In the genomic region with DNA sequence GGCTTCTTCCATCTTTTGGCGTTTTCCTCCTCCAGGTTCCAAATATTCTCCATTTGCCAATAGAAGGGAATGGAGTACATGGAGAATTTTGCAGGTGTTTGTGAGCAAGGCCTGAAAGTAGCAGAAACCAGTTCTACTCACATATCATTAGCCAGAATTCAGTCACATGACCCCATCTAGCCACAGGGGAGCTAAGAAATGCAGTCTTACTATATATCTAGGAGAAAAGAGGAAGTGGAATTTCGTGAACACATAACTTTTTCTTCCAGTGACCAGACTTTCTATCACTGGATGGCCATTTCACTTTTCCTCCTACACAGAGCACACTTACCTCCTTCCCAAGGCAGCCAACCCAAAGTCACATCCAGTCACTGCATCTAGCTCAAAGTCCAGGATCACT, we compare ENCODE assay signal across 20 cellular contexts. TPM values are rescaled to one million over a fixed set of nuclear protein-coding genes. Genes with fewer than 3 reads are reported as not detected.
DNase-seq lines count a peak whose midpoint lies in the region; ATAC-seq, FAIRE-seq and TF ChIP-seq lines count a peak whose summit lies in the region.
"Had no signal": no experiment of that assay in that cellular context is flagged by ENCODE, and none has a peak within 500 bp of the region (broad histone marks: within the 10 kb centered on the region; RNA-seq: fewer than 3 reads in every experiment).

No MANE protein-coding gene starts in this region.

- CTCF ChIA-PET in CD8-positive, alpha-beta T cell (lab: Charles Lee), result no interaction called here

- H3K27me3 ChIP-seq in CD8-positive, alpha-beta T cell (ENCODE audit: insufficient read depth, low read length), result no peaks in the 10 kb centered on the region
- H3K27me3 ChIP-seq: BLaER1 treated with 17β-estradiol and CSF1 and Interleukin-3, amounts not matched to agents 10 nM and 100 nM; hepatocyte; uterus had no signal

- H3K9me3 ChIP-seq in CD8-positive, alpha-beta T cell (ENCODE audit: low read length), result no peaks in the 10 kb centered on the region
- H3K9me3 ChIP-seq: uterus had no signal

- H3K36me3 ChIP-seq in CD8-positive, alpha-beta T cell (ENCODE audit: insufficient read depth, low read length), result no peaks in the 10 kb centered on the region
- H3K36me3 ChIP-seq: uterus had no signal

- POLR2A ChIA-PET in CD8-positive, alpha-beta T cell (lab: Charles Lee), result no interaction called here

- intact Hi-C loops in CD8-positive, alpha-beta T cell (cut with DNase I, micrococcal nuclease), result loop anchor here in 1 of 2 experiments (1.0 kb wide), 1 partner anchor 29 kb away; no protein-coding TSS in a partner anchor

- H3K27ac ChIP-seq in CD8-positive, alpha-beta T cell (ENCODE audit: low read depth, low read length), result no peak overlapping the region
- H3K27ac ChIP-seq: BLaER1 treated with 17β-estradiol and CSF1 and Interleukin-3, amounts not matched to agents 10 nM and 100 nM; hepatocyte; uterus had no signal

- TF ChIP-seq CTCF in CD8-positive, alpha-beta T cell (IDR thresholded peaks at IDR 0.05), result no peak

- no peak overlapping the region for H3K4me3 ChIP-seq in CD8-positive, alpha-beta T cell (ENCODE audit: low read depth, low read length)
- H3K4me3 ChIP-seq: BLaER1 treated with 17β-estradiol and CSF1 and Interleukin-3, amounts not matched to agents 10 nM and 100 nM; hepatocyte; uterus had no signal

- no peak overlapping the region for H3K27ac Mint-ChIP-seq in CD8-positive, alpha-beta T cell
- H3K27ac Mint-ChIP-seq in activated naive CD4-positive, alpha-beta T cell treated with anti-CD3 and anti-CD28 coated beads, Interleukin-2, amount 50 U/mL, for 72 hours, result no peak overlapping the region
- H3K27ac Mint-ChIP-seq: activated CD8-positive, alpha-beta memory T cell treated with anti-CD3 and anti-CD28 coated beads, Interleukin-2, amount 10 ng/mL, durations not matched to agents 7 days and 5 days had no signal

- no peaks in the 10 kb centered on the region for H3K4me1 ChIP-seq in CD8-positive, alpha-beta T cell (ENCODE audit: insufficient read depth, low read length)
- H3K4me1 ChIP-seq: uterus had no signal

- no peak for FAIRE-seq in GM12891 (lab: Jason Lieb, UNC)
- FAIRE-seq: HTR-8/SVneo, RCC 7860 had no signal

- no peak for TF ChIP-seq POLR2A in GM12891 (IDR thresholded peaks at IDR 0.05; ENCODE audit: low read depth, low read length)

- H3K4me1 Mint-ChIP-seq in CD8-positive, alpha-beta T cell (ENCODE audit: low read depth), result no peaks in the 10 kb centered on the region

- ATAC-seq in GM21515 (IDR thresholded peaks at IDR 0.05; ENCODE audit: unreplicated experiment), result peak; percentile 46
- peak; percentile 70 for ATAC-seq in HG03342 (IDR thresholded peaks at IDR 0.05; ENCODE audit: unreplicated experiment)
- no peak for ATAC-seq in CD8-positive, alpha-beta T cell
- ATAC-seq in activated naive CD4-positive, alpha-beta T cell treated with anti-CD3 and anti-CD28 coated beads, Interleukin-2, amount 50 U/mL, for 72 hours, result no peak
- ATAC-seq: activated CD8-positive, alpha-beta memory T cell treated with anti-CD3 and anti-CD28 coated beads, Interleukin-2, amount 10 ng/mL, durations not matched to agents 7 days and 5 days; HCT116 had no signal

- H3K9me3 Mint-ChIP-seq in CD8-positive, alpha-beta T cell, result no peaks in the 10 kb centered on the region
- H3K9me3 Mint-ChIP-seq in activated naive CD4-positive, alpha-beta T cell treated with anti-CD3 and anti-CD28 coated beads, Interleukin-2, amount 50 U/mL, for 72 hours, result no peaks in the 10 kb centered on the region

- no peaks in the 10 kb centered on the region for H3K27me3 Mint-ChIP-seq in CD8-positive, alpha-beta T cell (ENCODE audit: low read depth)
- H3K27me3 Mint-ChIP-seq: activated CD8-positive, alpha-beta memory T cell treated with anti-CD3 and anti-CD28 coated beads, Interleukin-2, amount 10 ng/mL, durations not matched to agents 7 days and 5 days had no signal

- no peak overlapping the region for H3K4me3 Mint-ChIP-seq in CD8-positive, alpha-beta T cell
- H3K4me3 Mint-ChIP-seq: activated CD8-positive, alpha-beta memory T cell treated with anti-CD3 and anti-CD28 coated beads, Interleukin-2, amount 10 ng/mL, durations not matched to agents 7 days and 5 days had no signal

- peaks cover 66% of the 10 kb centered on the region for H3K36me3 Mint-ChIP-seq in CD8-positive, alpha-beta T cell
- peaks cover 25 to 27% of the 10 kb centered on the region in 2 donors for H3K36me3 Mint-ChIP-seq in activated naive CD4-positive, alpha-beta T cell treated with anti-CD3 and anti-CD28 coated beads, Interleukin-2, amount 50 U/mL, for 72 hours

- DNase-seq in GM12891 (ENCODE audit: insufficient read length, low spot score) (no peak), NOMO-1 treated with DMSO at 0.1 percent for 48 hours (lab: John Stamatoyannopoulos, UW; ENCODE audit: unreplicated experiment) (peak; percentile 31), GOT3 (lab: John Stamatoyannopoulos, UW) (no peak)
- DNase-seq in CD8-positive, alpha-beta T cell, result no peak
- no peak for DNase-seq in activated naive CD4-positive, alpha-beta T cell treated with anti-CD3 and anti-CD28 coated beads, Interleukin-2, amount 50 U/mL, for 72 hours (ENCODE audit: low spot score in 2 of 2)
- DNase-seq in NK-92 treated with Interleukin-12 subunit alpha and Interleukin-12 subunit beta, amount 100 ng/mL, for 24 hours (lab: John Stamatoyannopoulos, UW), result no peak
- DNase-seq: activated CD4-positive, CD25-positive, alpha-beta regulatory T cell treated with anti-CD3 and anti-CD28 coated beads, Interleukin-2, amount 50 U/mL, for 72 hours; activated CD8-positive, alpha-beta memory T cell treated with anti-CD3 and anti-CD28 coated beads, Interleukin-2, amount 10 ng/mL, durations not matched to agents 7 days and 5 days; activated effector memory CD4-positive, alpha-beta T cell treated with anti-CD3 and anti-CD28 coated beads, Interleukin-2, amount 50 U/mL, for 16 hours; kidney glomerular epithelial cell; NCI-H2081; T-helper 1 cell; uterus had no signal

TF ChIP-seq in GM12891, 5 proteins besides CTCF, POLR2A, EP300 and RAD21:
- peak; percentile 92 for TF ChIP-seq SPI1 (IDR thresholded peaks at IDR 0.05; ENCODE audit: low read depth, low read length)
- TF ChIP-seq POLR2AphosphoS5 (IDR thresholded peaks at IDR 0.05; ENCODE audit: low read depth, low read length), result no peak
- TF ChIP-seq TAF1 (IDR thresholded peaks at IDR 0.05; ENCODE audit: low read depth, low read length), result no peak
- TF ChIP-seq PAX5 (IDR thresholded peaks at IDR 0.05; ENCODE audit: insufficient read depth, low read length, severe bottlenecking), result no peak

RNA-seq across cellular contexts. Expression of a gene that starts 55.1 kb away (rescaled TPM):
- polyA plus RNA-seq in GM12891 (2012; ENCODE audit: low read depth, missing spikeins), result 0.19 TPM
- not detected for total RNA-seq in CD8-positive, alpha-beta T cell
- total RNA-seq in activated naive CD4-positive, alpha-beta T cell treated with anti-CD3 and anti-CD28 coated beads, Interleukin-2, amount 50 U/mL, for 72 hours, result under 1 TPM in 1 of 2 donors, not detected in 1; 0.62 TPM
- total RNA-seq: activated CD8-positive, alpha-beta memory T cell treated with anti-CD3 and anti-CD28 coated beads, Interleukin-2, amount 10 ng/mL, durations not matched to agents 7 days and 5 days had no signal

Comparison
In these comparisons a context has a peak if more than half of its experiments do, and no peak if none do; other contexts are left out.
1. ATAC-seq: peak in GM21515 (single experiment) and HG03342 (single experiment); none in CD8-positive, alpha-beta T cell (single experiment) and activated naive CD4-positive, alpha-beta T cell treated with anti-CD3 and anti-CD28 coated beads, Interleukin-2, amount 50 U/mL, for 72 hours (0 of 2).